In the genomic region with DNA sequence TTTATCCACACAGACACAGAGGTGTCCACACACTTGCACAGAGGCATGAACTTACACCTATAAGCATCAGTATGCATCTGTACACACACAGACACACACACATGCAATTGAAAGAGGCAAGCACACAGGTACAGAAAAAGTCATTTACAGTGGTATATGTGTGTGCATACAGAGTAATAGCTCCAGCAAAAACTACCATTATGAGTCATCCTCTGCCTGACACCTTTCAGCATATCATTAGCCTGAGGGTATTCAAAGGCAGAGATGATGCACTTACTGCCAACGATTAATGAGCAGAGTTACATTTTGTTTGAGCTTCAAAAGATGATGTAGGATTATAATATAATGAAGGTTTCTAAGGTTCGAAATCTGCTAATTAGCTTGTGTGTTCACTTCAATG, we compare ENCODE assay signal across 10 cellular contexts.
DNase-seq lines count a peak whose midpoint lies in the region; ATAC-seq and TF ChIP-seq lines count a peak whose summit lies in the region.
"Had no signal": no experiment of that assay in that cellular context is flagged by ENCODE, and none has a peak within 500 bp of the region (broad histone marks: within the 10 kb centered on the region; RNA-seq: fewer than 3 reads in every experiment).

No MANE protein-coding gene starts in this region.

- no peaks in the 10 kb centered on the region for H3K9me3 Mint-ChIP-seq in central memory CD8-positive, alpha-beta T cell

- no peak overlapping the region for H3K4me3 Mint-ChIP-seq in central memory CD8-positive, alpha-beta T cell

- peaks cover 0 to 15% of the 10 kb centered on the region in 2 donors for H3K9me3 ChIP-seq in left lung
- H3K9me3 ChIP-seq in hepatocyte (ENCODE audit: low read depth): no peaks in the 10 kb centered on the region

- H3K4me3 ChIP-seq in GM12865 (ENCODE audit: low read depth, low read length) (no peak overlapping the region), left lung (no peak overlapping the region), hepatocyte (no peak overlapping the region)

- no peaks in the 10 kb centered on the region for H3K9me2 ChIP-seq in hepatocyte (replicated peaks; ENCODE audit: insufficient read depth)

- H3K36me3 ChIP-seq in left lung (no peaks in the 10 kb centered on the region), hepatocyte (replicated peaks; ENCODE audit: insufficient read depth, low read depth) (no peaks in the 10 kb centered on the region)

- H3K27ac ChIP-seq in left lung (no peak overlapping the region), hepatocyte (no peak overlapping the region)

- no peaks in the 10 kb centered on the region for H3K79me2 ChIP-seq in hepatocyte

- H4K20me1 ChIP-seq in hepatocyte (ENCODE audit: insufficient read depth, poor library complexity, severe bottlenecking): no peaks in the 10 kb centered on the region

- peaks cover 7% of the 10 kb centered on the region for H3K4me1 Mint-ChIP-seq in central memory CD8-positive, alpha-beta T cell

- no peaks in the 10 kb centered on the region for H3K36me3 Mint-ChIP-seq in central memory CD8-positive, alpha-beta T cell (ENCODE audit: insufficient read depth)

- 78% methylated on average over 2 of the region's 2 CpGs for WGBS in hepatocyte (ENCODE audit: low lambda C conversion rate, missing lambda C conversion rate)

- TF ChIP-seq CTCF in GM12865 (IDR thresholded peaks at IDR 0.05; ENCODE audit: insufficient read depth, low read depth, low read length, missing control alignments) (no peak), left lung (IDR thresholded peaks at IDR 0.05) (no peak), hepatocyte (IDR thresholded peaks at IDR 0.05; ENCODE audit: poor library complexity) (no peak)

- H3K4me2 ChIP-seq in hepatocyte: no peak overlapping the region

- H3K27ac Mint-ChIP-seq in central memory CD8-positive, alpha-beta T cell (ENCODE audit: low read depth): no peak overlapping the region

- peak; percentile 72 for ATAC-seq in GM21526 (IDR thresholded peaks at IDR 0.05; ENCODE audit: low FRiP score, unreplicated experiment)
- peak; percentile 96 for ATAC-seq in central memory CD8-positive, alpha-beta T cell (replicated peaks; ENCODE audit: extremely low read depth, poor library complexity, severe bottlenecking)
- ATAC-seq in left lung: no peak

- no peaks in the 10 kb centered on the region for H3K27me3 ChIP-seq in left lung
- H3K27me3 ChIP-seq in hepatocyte: no peaks in the 10 kb centered on the region

- intact Hi-C loops in left lung (cut with DNase I): no loop called here

- H3K4me1 ChIP-seq in left lung: no peaks in the 10 kb centered on the region
- H3K4me1 ChIP-seq in hepatocyte (ENCODE audit: insufficient read depth): no peaks in the 10 kb centered on the region

- H2AFZ ChIP-seq in hepatocyte: no peak overlapping the region

- DNase-seq in GM12865 (ENCODE audit: low read depth) (peak; percentile 21), NCI-H1105 (lab: John Stamatoyannopoulos, UW) (peak; percentile 44), left lung (no peak), activated gamma-delta T cell treated with Interleukin-2 at 50 U/mL for 16 hours (no peak), hepatocyte (ENCODE audit: low spot score) (no peak)
- no peak for DNase-seq in central memory CD8-positive, alpha-beta T cell (ENCODE audit: low spot score in 2 of 2)
- no peak for DNase-seq in activated CD8-positive, alpha-beta memory T cell treated with anti-CD3 and anti-CD28 coated beads, Interleukin-2, amount 50 U/mL, for 48 hours
- DNase-seq: NCI-H524 treated with DMSO at 0.1 percent for 48 hours; stimulated activated CD4-positive, alpha-beta T cell treated with anti-CD3 and anti-CD28 coated beads, Interleukin-12 subunit alpha, Interleukin-12 subunit beta, amount 100 ng/mL, for 4 hours had no signal

- H3K27me3 Mint-ChIP-seq in central memory CD8-positive, alpha-beta T cell: no peaks in the 10 kb centered on the region

Comparison
In these comparisons a context has a peak if more than half of its experiments do, and no peak if none do; other contexts are left out.
1. DNase-seq: peak in GM12865 (single experiment) and NCI-H1105 (single experiment); none in central memory CD8-positive, alpha-beta T cell (0 of 2), left lung (0 of 2), activated gamma-delta T cell treated with Interleukin-2 at 50 U/mL for 16 hours (single experiment), activated CD8-positive, alpha-beta memory T cell treated with anti-CD3 and anti-CD28 coated beads, Interleukin-2, amount 50 U/mL, for 48 hours (single experiment) and hepatocyte (single experiment).